In genomic region chr2:187210726-187211125, GRCh38 we compare ENCODE assay signal across 25 cellular contexts.
DNase-seq lines count a peak whose midpoint lies in the region; ATAC-seq, FAIRE-seq and TF ChIP-seq lines count a peak whose summit lies in the region.
"Had no signal": no experiment of that assay in that cellular context is flagged by ENCODE, and none has a peak within 500 bp of the region (broad histone marks: within the 10 kb centered on the region; RNA-seq: fewer than 3 reads in every experiment).

No MANE protein-coding gene starts in this region.

- CTCF ChIA-PET in HepG2 (lab: Yijun Ruan, JAX; ENCODE audit: low intra/inter-chr PET ratio, low total read pairs) = no interaction called here

- H3K36me3 ChIP-seq in HepG2 (replicated peaks in 1 of 2; ENCODE audit: control insufficient read depth in 1 of 2, insufficient read depth in 2 of 2, low read length in 2 of 2) = no peaks in the 10 kb centered on the region
- H3K36me3 ChIP-seq in right lobe of liver = no peaks in the 10 kb centered on the region
- H3K36me3 ChIP-seq in bronchial epithelial cell (ENCODE audit: control insufficient read depth, insufficient read depth, low read length) = no peaks in the 10 kb centered on the region
- H3K36me3 ChIP-seq: BE2C; BLaER1 treated with 17β-estradiol and CSF1 and Interleukin-3, amounts not matched to agents 10 nM and 100 nM; HAP-1 had no signal

- POLR2A ChIA-PET in HepG2 (lab: Yijun Ruan, JAX) = no interaction called here

- no peak overlapping the region for H2AFZ ChIP-seq in HepG2 (ENCODE audit: low read length)

- DNase-seq in HepG2 (ENCODE audit: low spot score) (peak; percentile 8), right lobe of liver (no peak), amniotic epithelial cell (ENCODE audit: low read depth) (peak; percentile 14), bronchial epithelial cell (ENCODE audit: low read depth) (peak; percentile 4), amniotic stem cell (lab: John Stamatoyannopoulos, UW) (no peak)
- no peak for DNase-seq in activated effector memory CD4-positive, alpha-beta T cell treated with anti-CD3 and anti-CD28 coated beads, Interleukin-2, amount 50 U/mL, for 16 hours
- DNase-seq: 8988T; ACHN; AML-193; BE2C; CD4-positive, alpha-beta T cell; CD8-positive, alpha-beta memory T cell; DMS 273 treated with DMSO at 0.1 percent for 48 hours; DMS79 treated with DMSO at 0.1 percent for 48 hours; GF-D8; GOT3; HFFc6 had no signal

- 6% methylated on average over 3 of the region's 3 CpGs for WGBS in HepG2 (ENCODE audit: low lambda C conversion rate)
- WGBS in right lobe of liver (ENCODE audit: insufficient coverage, low coverage, low lambda C conversion rate, missing lambda C conversion rate) = 29% methylated on average over 1 of the region's 3 CpGs

- intact Hi-C loops in HepG2 (cut with micrococcal nuclease; ENCODE audit: unreplicated experiment) (no loop called here), right lobe of liver (cut with DNase I) (no loop called here)

- no peak overlapping the region for H3K4me3 ChIP-seq in HepG2 (replicated peaks in 1 of 3; ENCODE audit: insufficient read depth in 1 of 3, low read depth in 2 of 3, low read length in 3 of 3)
- H3K4me3 ChIP-seq in right lobe of liver = no peak overlapping the region
- no peak overlapping the region for H3K4me3 ChIP-seq in bronchial epithelial cell (ENCODE audit: low read depth, low read length)
- H3K4me3 ChIP-seq: A549; BLaER1 treated with 17β-estradiol and CSF1 and Interleukin-3, amounts not matched to agents 10 nM and 100 nM; HAP-1 had no signal

- ATAC-seq in HepG2 (peak; percentile 52; the same call in 2 of the 3 replicates), right lobe of liver (no peak), HG03196 (IDR thresholded peaks at IDR 0.05; ENCODE audit: unreplicated experiment) (no peak)
- ATAC-seq: A549 had no signal

- no peaks in the 10 kb centered on the region for H3K9me3 ChIP-seq in HepG2 (ENCODE audit: low read length)
- H3K9me3 ChIP-seq in right lobe of liver = no peaks in the 10 kb centered on the region
- H3K9me3 ChIP-seq: A549, BE2C, HAP-1 had no signal

- no peak overlapping the region for H3K4me2 ChIP-seq in HepG2 (ENCODE audit: low read depth, low read length)
- H3K4me2 ChIP-seq: A549; BLaER1 treated with 17β-estradiol and CSF1 and Interleukin-3, amounts not matched to agents 10 nM and 100 nM had no signal

- no peaks in the 10 kb centered on the region for H3K79me2 ChIP-seq in HepG2 (ENCODE audit: insufficient read depth, low read length)

- H3K4me1 ChIP-seq in HepG2 (ENCODE audit: insufficient read depth, low read length) (no peaks in the 10 kb centered on the region), right lobe of liver (no peaks in the 10 kb centered on the region)
- H3K4me1 ChIP-seq: A549, BE2C, HAP-1 had no signal

- H4K20me1 ChIP-seq in HepG2 (ENCODE audit: insufficient read depth, low read length) = no peaks in the 10 kb centered on the region
- H4K20me1 ChIP-seq: BLaER1 treated with 17β-estradiol and CSF1 and Interleukin-3, amounts not matched to agents 10 nM and 100 nM had no signal

- no peak for TF ChIP-seq EP300 in HepG2 (IDR thresholded peaks at IDR 0.05; ENCODE audit: low read depth in 2 of 2, low read length in 2 of 2)
- TF ChIP-seq EP300 in HepG2 (CRISPR knock-in tag; IDR thresholded peaks at IDR 0.05; ENCODE audit: borderline replicate concordance) = no peak

- in situ Hi-C loops in HepG2 (cut with HindIII; ENCODE audit: extremely low pct_ligation_motif_present, low pct_unique_long_range_greater_than_20kb) = no loop called here

- TF ChIP-seq CTCF in HepG2 (CRISPR knock-in tag; IDR thresholded peaks at IDR 0.05) = no peak
- no peak for TF ChIP-seq CTCF in right lobe of liver (IDR thresholded peaks at IDR 0.05)
- no peak for TF ChIP-seq CTCF in bronchial epithelial cell (IDR thresholded peaks at IDR 0.05; ENCODE audit: insufficient read depth, low read length, severe bottlenecking)

- TF ChIP-seq POLR2A in HepG2 (IDR thresholded peaks at IDR 0.05; ENCODE audit: insufficient read depth in 1 of 2, low read depth in 2 of 2, low read length in 2 of 2) (no peak), right lobe of liver (IDR thresholded peaks at IDR 0.05) (no peak)

- FAIRE-seq in HepG2 (lab: Jason Lieb, UNC) = no peak
- FAIRE-seq in bronchial epithelial cell (lab: Jason Lieb, UNC) = no peak
- FAIRE-seq: A549, D721Med, GM12891, GM18507, H54 had no signal

- H3K9ac ChIP-seq in HepG2 (ENCODE audit: insufficient read depth, low read depth, low read length) = no peak overlapping the region
- H3K9ac ChIP-seq: BLaER1 treated with 17β-estradiol and CSF1 and Interleukin-3, amounts not matched to agents 10 nM and 100 nM had no signal

- TF ChIP-seq RAD21 in HepG2 (CRISPR knock-in tag; IDR thresholded peaks at IDR 0.05) = no peak

- H3K27ac ChIP-seq in HepG2 (ENCODE audit: extremely low read length, insufficient read depth, low read length) (no peak overlapping the region), right lobe of liver (no peak overlapping the region)
- H3K27ac ChIP-seq: A549; BLaER1 treated with 17β-estradiol and CSF1 and Interleukin-3, amounts not matched to agents 10 nM and 100 nM had no signal

- BruUV-seq in HepG2 (replicated peaks; lab: Mats Ljungman, UMichigan) = no TSS peak

- H3K27me3 ChIP-seq in HepG2 (ENCODE audit: control insufficient read depth in 1 of 2, insufficient read depth in 2 of 2, low read length in 2 of 2) = no peaks in the 10 kb centered on the region
- no peaks in the 10 kb centered on the region for H3K27me3 ChIP-seq in right lobe of liver
- no peaks in the 10 kb centered on the region for H3K27me3 ChIP-seq in bronchial epithelial cell (ENCODE audit: control insufficient read depth, insufficient read depth, low read length)
- H3K27me3 ChIP-seq: BE2C; BLaER1 treated with 17β-estradiol and CSF1 and Interleukin-3, amounts not matched to agents 10 nM and 100 nM had no signal

TF ChIP-seq in HepG2, 621 proteins besides CTCF, POLR2A, EP300 and RAD21 (continues in another document):
- no peak for TF ChIP-seq TIGD3 (CRISPR knock-in tag; IDR thresholded peaks at IDR 0.05; ENCODE audit: borderline replicate concordance)
- TF ChIP-seq ZNF644 (CRISPR knock-in tag; IDR thresholded peaks at IDR 0.05; ENCODE audit: low read depth) = 0 out of 2 replicates have a peak, but pooled peaks have one; percentile 59
- no peak for TF ChIP-seq ZNF292 (CRISPR knock-in tag; IDR thresholded peaks at IDR 0.05; ENCODE audit: borderline replicate concordance, low read depth)
- TF ChIP-seq, protein P1, sequence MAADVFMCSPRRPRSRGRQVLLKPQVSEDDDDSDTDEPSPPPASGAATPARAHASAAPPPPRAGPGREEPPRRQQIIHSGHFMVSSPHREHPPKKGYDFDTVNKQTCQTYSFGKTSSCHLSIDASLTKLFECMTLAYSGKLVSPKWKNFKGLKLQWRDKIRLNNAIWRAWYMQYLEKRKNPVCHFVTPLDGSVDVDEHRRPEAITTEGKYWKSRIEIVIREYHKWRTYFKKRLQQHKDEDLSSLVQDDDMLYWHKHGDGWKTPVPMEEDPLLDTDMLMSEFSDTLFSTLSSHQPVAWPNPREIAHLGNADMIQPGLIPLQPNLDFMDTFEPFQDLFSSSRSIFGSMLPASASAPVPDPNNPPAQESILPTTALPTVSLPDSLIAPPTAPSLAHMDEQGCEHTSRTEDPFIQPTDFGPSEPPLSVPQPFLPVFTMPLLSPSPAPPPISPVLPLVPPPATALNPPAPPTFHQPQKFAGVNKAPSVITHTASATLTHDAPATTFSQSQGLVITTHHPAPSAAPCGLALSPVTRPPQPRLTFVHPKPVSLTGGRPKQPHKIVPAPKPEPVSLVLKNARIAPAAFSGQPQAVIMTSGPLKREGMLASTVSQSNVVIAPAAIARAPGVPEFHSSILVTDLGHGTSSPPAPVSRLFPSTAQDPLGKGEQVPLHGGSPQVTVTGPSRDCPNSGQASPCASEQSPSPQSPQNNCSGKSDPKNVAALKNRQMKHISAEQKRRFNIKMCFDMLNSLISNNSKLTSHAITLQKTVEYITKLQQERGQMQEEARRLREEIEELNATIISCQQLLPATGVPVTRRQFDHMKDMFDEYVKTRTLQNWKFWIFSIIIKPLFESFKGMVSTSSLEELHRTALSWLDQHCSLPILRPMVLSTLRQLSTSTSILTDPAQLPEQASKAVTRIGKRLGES (CRISPR knock-in tag; IDR thresholded peaks at IDR 0.05; ENCODE audit: borderline replicate concordance) = no peak
- TF ChIP-seq NCOA1 (CRISPR knock-in tag; IDR thresholded peaks at IDR 0.05) = no peak
- TF ChIP-seq ZNF350 (CRISPR knock-in tag; IDR thresholded peaks at IDR 0.05; ENCODE audit: borderline replicate concordance, low read depth) = no peak
- TF ChIP-seq HDAC6 (IDR thresholded peaks at IDR 0.05; ENCODE audit: low read depth, low read length) = no peak
- TF ChIP-seq ZFP36 (IDR thresholded peaks at IDR 0.05; ENCODE audit: borderline replicate concordance, low read depth, low read length, partially characterized antibody) = no peak
- peak; percentile 54; the same call in 1 of the 2 replicates for TF ChIP-seq CEBPB (IDR thresholded peaks at IDR 0.05; ENCODE audit: borderline replicate concordance, low read depth, low read length)
- no peak for TF ChIP-seq NR2F2 (IDR thresholded peaks at IDR 0.05; ENCODE audit: borderline replicate concordance, low read depth)
- no peak for TF ChIP-seq ZNF564 (CRISPR knock-in tag; IDR thresholded peaks at IDR 0.05)
- no peak for TF ChIP-seq ZNF83 (CRISPR knock-in tag; IDR thresholded peaks at IDR 0.05; ENCODE audit: borderline replicate concordance)
- no peak for TF ChIP-seq JARID2 (CRISPR knock-in tag; IDR thresholded peaks at IDR 0.05; ENCODE audit: insufficient replicate concordance)
- TF ChIP-seq MIER2 (CRISPR knock-in tag; IDR thresholded peaks at IDR 0.05) = no peak
- no peak for TF ChIP-seq YY1 (IDR thresholded peaks at IDR 0.05; ENCODE audit: insufficient read depth, insufficient replicate concordance, low read depth, low read length)

Comparison
In these comparisons a context has a peak if more than half of its experiments do, and no peak if none do; other contexts are left out.
1. DNase-seq: peak in HepG2 (single experiment), amniotic epithelial cell (single experiment) and bronchial epithelial cell (single experiment); none in right lobe of liver (0 of 3), activated effector memory CD4-positive, alpha-beta T cell treated with anti-CD3 and anti-CD28 coated beads, Interleukin-2, amount 50 U/mL, for 16 hours (single experiment) and amniotic stem cell (single experiment).